23 cellular contexts compared by ENCODE assay signal in genomic region chr4:156673483-156673882, GRCh38.
DNase-seq lines count a peak whose midpoint lies in the region; ATAC-seq and TF ChIP-seq lines count a peak whose summit lies in the region.
"Had no signal": no experiment of that assay in that cellular context is flagged by ENCODE, and none has a peak within 500 bp of the region (broad histone marks: within the 10 kb centered on the region; RNA-seq: fewer than 3 reads in every experiment).

No MANE protein-coding gene starts in this region.

- H3K4me2 ChIP-seq in skeletal muscle satellite cell (ENCODE audit: low read length) (peak overlapping the region; percentile 76), Karpas-422 (ENCODE audit: low read depth, low read length, poor library complexity, severe bottlenecking) (no peak overlapping the region)

- no peak overlapping the region for H3K27ac ChIP-seq in Karpas-422 (ENCODE audit: low read length)

- H3K9me3 Mint-ChIP-seq in HFFc6 = no peaks in the 10 kb centered on the region
- H3K9me3 Mint-ChIP-seq: activated CD4-positive, alpha-beta T cell treated with anti-CD3 and anti-CD28 coated beads, Interleukin-2, amount 10 ng/mL, durations not matched to agents 7 days and 5 days; stimulated activated naive CD8-positive, alpha-beta T cell treated with anti-CD3 and anti-CD28 coated beads, Interleukin-15, amount 100 ng/mL, for 72 hours had no signal

- no peak overlapping the region for H3K4me3 Mint-ChIP-seq in HFFc6
- H3K4me3 Mint-ChIP-seq: activated CD4-positive, alpha-beta T cell treated with anti-CD3 and anti-CD28 coated beads, Interleukin-2, amount 10 ng/mL, durations not matched to agents 7 days and 5 days; natural killer cell treated with Interleukin-12 subunit alpha and Interleukin-12 subunit beta and Interleukin-15 and Interleukin-18, amount 100 ng/mL, for 72 hours; stimulated activated naive CD8-positive, alpha-beta T cell treated with anti-CD3 and anti-CD28 coated beads, Interleukin-15, amount 100 ng/mL, for 72 hours had no signal

- 0 out of 2 replicates have a peak, but pooled peaks cover 5% of the 10 kb centered on the region for H3K36me3 Mint-ChIP-seq in HFFc6 (ENCODE audit: low read depth)
- H3K36me3 Mint-ChIP-seq: natural killer cell treated with Interleukin-12 subunit alpha and Interleukin-12 subunit beta and Interleukin-15 and Interleukin-18, amount 100 ng/mL, for 72 hours had no signal

- peaks cover 19% of the 10 kb centered on the region for H3K4me1 Mint-ChIP-seq in HFFc6 (ENCODE audit: low read depth)
- H3K4me1 Mint-ChIP-seq: activated CD4-positive, alpha-beta T cell treated with anti-CD3 and anti-CD28 coated beads, Interleukin-2, amount 10 ng/mL, durations not matched to agents 7 days and 5 days; stimulated activated naive CD8-positive, alpha-beta T cell treated with anti-CD3 and anti-CD28 coated beads, Interleukin-15, amount 100 ng/mL, for 72 hours had no signal

- H3K36me3 ChIP-seq in skeletal muscle satellite cell (ENCODE audit: insufficient read depth, low read length) = no peaks in the 10 kb centered on the region
- no peaks in the 10 kb centered on the region for H3K36me3 ChIP-seq in Karpas-422 (ENCODE audit: insufficient read depth, low read length)
- H3K36me3 ChIP-seq: HAP-1 had no signal

- ATAC-seq in GM18867 (IDR thresholded peaks at IDR 0.05; ENCODE audit: unreplicated experiment) (no peak), GM21423 (IDR thresholded peaks at IDR 0.05; ENCODE audit: unreplicated experiment) (no peak)
- ATAC-seq: K562; natural killer cell treated with Interleukin-12 subunit alpha and Interleukin-12 subunit beta and Interleukin-15 and Interleukin-18, amount 100 ng/mL, for 72 hours; stimulated activated naive CD8-positive, alpha-beta T cell treated with anti-CD3 and anti-CD28 coated beads, Interleukin-15, amount 100 ng/mL, for 72 hours had no signal

- H4K20me1 ChIP-seq in Karpas-422 (ENCODE audit: insufficient read depth, low read depth, low read length) = no peaks in the 10 kb centered on the region

- H3K9me3 ChIP-seq in skeletal muscle satellite cell (replicated peaks; ENCODE audit: low read length) (no peaks in the 10 kb centered on the region), Karpas-422 (ENCODE audit: low read length) (no peaks in the 10 kb centered on the region)
- H3K9me3 ChIP-seq: HAP-1 had no signal

- H3K27ac Mint-ChIP-seq in HFFc6 = no peak overlapping the region
- H3K27ac Mint-ChIP-seq: activated CD4-positive, alpha-beta T cell treated with anti-CD3 and anti-CD28 coated beads, Interleukin-2, amount 10 ng/mL, durations not matched to agents 7 days and 5 days; natural killer cell treated with Interleukin-12 subunit alpha and Interleukin-12 subunit beta and Interleukin-15 and Interleukin-18, amount 100 ng/mL, for 72 hours; stimulated activated naive CD8-positive, alpha-beta T cell treated with anti-CD3 and anti-CD28 coated beads, Interleukin-15, amount 100 ng/mL, for 72 hours had no signal

- H3K9me2 ChIP-seq in Karpas-422 (replicated peaks; ENCODE audit: insufficient read depth, low read length) = no peaks in the 10 kb centered on the region

- H3K79me2 ChIP-seq in Karpas-422 (ENCODE audit: low read length) = no peaks in the 10 kb centered on the region

- TF ChIP-seq CTCF in HFFc6 (IDR thresholded peaks at IDR 0.05) = no peak
- TF ChIP-seq CTCF in fibroblast of villous mesenchyme (IDR thresholded peaks at IDR 0.05; ENCODE audit: insufficient read depth, low read depth, low read length) = no peak

- peak overlapping the region; percentile 73 for H3K9ac ChIP-seq in skeletal muscle satellite cell (ENCODE audit: low read depth, low read length)
- no peak overlapping the region for H3K9ac ChIP-seq in Karpas-422 (ENCODE audit: low read length)

- H2AFZ ChIP-seq in Karpas-422 (ENCODE audit: low read length) = no peak overlapping the region

- H3K27me3 Mint-ChIP-seq in HFFc6 (ENCODE audit: insufficient read depth) = no peaks in the 10 kb centered on the region
- H3K27me3 Mint-ChIP-seq: activated CD4-positive, alpha-beta T cell treated with anti-CD3 and anti-CD28 coated beads, Interleukin-2, amount 10 ng/mL, durations not matched to agents 7 days and 5 days; natural killer cell treated with Interleukin-12 subunit alpha and Interleukin-12 subunit beta and Interleukin-15 and Interleukin-18, amount 100 ng/mL, for 72 hours; stimulated activated naive CD8-positive, alpha-beta T cell treated with anti-CD3 and anti-CD28 coated beads, Interleukin-15, amount 100 ng/mL, for 72 hours had no signal

- DNase-seq in HFFc6 = peak; percentile 48
- peak; percentile 61 for DNase-seq in amniotic epithelial cell (ENCODE audit: low read depth)
- peak; percentile 37 for DNase-seq in fibroblast of villous mesenchyme (ENCODE audit: low read depth)
- no peak for DNase-seq in Karpas-422
- no peak for DNase-seq in DMS79 (lab: John Stamatoyannopoulos, UW)
- DNase-seq: activated CD4-positive, alpha-beta T cell treated with anti-CD3 and anti-CD28 coated beads, Interleukin-2, amount 10 ng/mL, durations not matched to agents 7 days and 5 days; activated gamma-delta T cell; amniotic stem cell; cerebellar nuclear complex; effector memory CD4-positive, alpha-beta T cell; hypothalamus; NCI-H2029; NCI-H510A; RPMI8226; stimulated activated CD4-positive, alpha-beta T cell treated with anti-CD3 and anti-CD28 coated beads, Interleukin-4, amount 100 ng/mL, for 1 hour; stimulated activated naive CD8-positive, alpha-beta T cell treated with anti-CD3 and anti-CD28 coated beads, Interleukin-15, amount 100 ng/mL, for 72 hours had no signal

- H3K4me3 ChIP-seq in fibroblast of villous mesenchyme (ENCODE audit: low read depth, low read length) (no peak overlapping the region), skeletal muscle satellite cell (ENCODE audit: low read length) (peak overlapping the region; percentile 57), Karpas-422 (ENCODE audit: low read length) (no peak overlapping the region)
- H3K4me3 ChIP-seq: HAP-1, K562, skin epidermis had no signal

- H3K27me3 ChIP-seq in skeletal muscle satellite cell (ENCODE audit: control insufficient read depth, insufficient read depth, low read length) = no peaks in the 10 kb centered on the region
- H3K27me3 ChIP-seq in Karpas-422 (ENCODE audit: low read length) = no peaks in the 10 kb centered on the region; the same call in 1 of the 2 replicates

- H3K4me1 ChIP-seq in skeletal muscle satellite cell (ENCODE audit: control insufficient read depth, insufficient read depth, low read length) = peaks cover 56% of the 10 kb centered on the region
- no peaks in the 10 kb centered on the region for H3K4me1 ChIP-seq in Karpas-422 (ENCODE audit: low read length)

Comparison
In these comparisons a context has a peak if more than half of its experiments do, and no peak if none do; other contexts are left out.
1. DNase-seq: peak in HFFc6 (single experiment), amniotic epithelial cell (single experiment) and fibroblast of villous mesenchyme (single experiment); none in Karpas-422 (single experiment) and DMS79 (single experiment).